8 cellular contexts compared by ENCODE assay signal in the genomic region with DNA sequence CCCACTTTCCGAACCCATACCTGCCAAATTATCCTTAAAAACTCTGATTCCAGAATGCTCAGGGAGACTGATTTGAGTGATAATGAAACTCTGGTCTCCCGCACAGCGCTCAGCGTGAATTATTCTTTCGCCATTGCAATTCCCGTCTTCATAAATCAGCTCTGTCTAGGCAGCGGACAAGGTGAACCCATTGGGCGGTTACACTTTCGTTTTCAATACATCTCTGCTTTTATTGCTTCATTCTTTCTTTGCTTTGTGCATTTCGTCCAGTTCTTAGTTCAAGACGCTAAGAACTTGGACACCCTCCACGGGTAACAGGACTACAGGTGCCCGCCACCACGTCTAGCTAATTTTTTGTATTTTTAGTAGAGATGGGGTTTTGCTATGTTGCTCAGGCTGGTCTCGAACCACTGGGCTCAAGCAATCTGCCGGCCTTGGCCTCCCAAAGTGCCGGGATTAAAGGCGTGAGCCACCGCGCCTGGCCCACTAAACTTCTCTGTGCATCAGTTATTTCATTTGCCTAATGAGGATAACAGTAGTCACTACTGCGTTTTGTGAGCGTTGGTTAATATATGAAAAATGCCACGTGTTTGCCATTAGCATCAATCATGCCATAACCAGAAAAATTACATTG. TPM values are rescaled to one million over a fixed set of nuclear protein-coding genes. Genes with fewer than 3 reads are reported as not detected.
A peak's percentile ranks its signal among the peaks of the same experiment; 100 is the strongest.
DNase-seq lines count a peak whose midpoint lies in the region; ATAC-seq and TF ChIP-seq lines count a peak whose summit lies in the region.

No MANE protein-coding gene starts in this region.

- TF ChIP-seq POLR2A in esophagus squamous epithelium (IDR thresholded peaks at IDR 0.05) (no peak), prostate gland (IDR thresholded peaks at IDR 0.05) (no peak)

- H3K4me1 ChIP-seq in ES-I3 (ENCODE audit: insufficient read depth, low read length) (0 out of 2 replicates have a peak, but pooled peaks cover 2% of the 10 kb centered on the region), esophagus squamous epithelium (peaks cover 0 to 35% (median 7%) of the 10 kb centered on the region in 3 donors), prostate gland (replicated peaks) (no peaks in the 10 kb centered on the region)

- H3K27ac ChIP-seq in SU-DHL-6 (ENCODE audit: low read depth, low read length) (peak overlapping the region; percentile 76), esophagus squamous epithelium (peak overlapping the region; percentile 76 to 97 (median 94)), prostate gland (peak overlapping the region; percentile 85 to 88)

- H3K9me3 ChIP-seq in ES-I3 (ENCODE audit: control insufficient read depth, insufficient read depth, low read length) (no peaks in the 10 kb centered on the region), SU-DHL-6 (ENCODE audit: insufficient read depth, low read length) (no peaks in the 10 kb centered on the region), esophagus squamous epithelium (no peaks in the 10 kb centered on the region), prostate gland (no peaks in the 10 kb centered on the region)

- H3K36me3 ChIP-seq in ES-I3 (ENCODE audit: insufficient read depth, low read length) = 0 out of 2 replicates have a peak, but pooled peaks cover 4% of the 10 kb centered on the region
- peaks cover 11% of the 10 kb centered on the region; the same call in 1 of the 2 replicates for H3K36me3 ChIP-seq in SU-DHL-6 (ENCODE audit: low read length)
- no peaks in the 10 kb centered on the region for H3K36me3 ChIP-seq in esophagus squamous epithelium
- H3K36me3 ChIP-seq in prostate gland = no peaks in the 10 kb centered on the region

- no peaks in the 10 kb centered on the region for H3K27me3 ChIP-seq in SU-DHL-6 (ENCODE audit: low read length)
- H3K27me3 ChIP-seq in esophagus squamous epithelium = no peaks in the 10 kb centered on the region
- H3K27me3 ChIP-seq in prostate gland (replicated peaks; ENCODE audit: insufficient read depth) = no peaks in the 10 kb centered on the region

- DNase-seq in esophagus squamous epithelium (lab: John Stamatoyannopoulos, UW) (no peak), prostate gland (ENCODE audit: low spot score) (no peak), GM03348 (ENCODE audit: low spot score) (no peak), ACHN (no peak), NCI-H1092 treated with DMSO at 0.1 percent for 48 hours (lab: John Stamatoyannopoulos, UW) (no peak)

- TF ChIP-seq CTCF in SU-DHL-6 (IDR thresholded peaks at IDR 0.05; ENCODE audit: insufficient read depth, low read length, poor library complexity, severe bottlenecking) = no peak
- TF ChIP-seq CTCF in esophagus squamous epithelium (IDR thresholded peaks at IDR 0.05) = no peak
- no peak for TF ChIP-seq CTCF in prostate gland (IDR thresholded peaks at IDR 0.05)

- H3K79me2 ChIP-seq in SU-DHL-6 (ENCODE audit: insufficient read depth, low read length) = peaks cover 41% of the 10 kb centered on the region

- intact Hi-C loops in esophagus squamous epithelium (cut with DNase I) = no loop called here
- intact Hi-C loops in prostate gland (cut with DNase I) = loop anchor here (10.0 kb wide), 1 partner anchor 198 kb away; no protein-coding TSS in a partner anchor

- in situ Hi-C loops in ACHN (cut with HindIII; ENCODE audit: low pct_ligation_motif_present, low pct_unique_long_range_greater_than_20kb, low sequenced_read_pairs) = no loop called here

- ATAC-seq in GM18867 (IDR thresholded peaks at IDR 0.05; ENCODE audit: unreplicated experiment) = no peak

- H4K20me1 ChIP-seq in SU-DHL-6 (ENCODE audit: low read depth, low read length) = peaks cover 27% of the 10 kb centered on the region

- H3K4me2 ChIP-seq in SU-DHL-6 (ENCODE audit: low read depth, low read length, poor library complexity, severe bottlenecking) = peak overlapping the region; percentile 94

- WGBS in esophagus squamous epithelium, 2 donors = 75 to 85% methylated on average over 16 to 17 of the region's 23 CpGs
- 86% methylated on average over 23 of the region's 23 CpGs for WGBS in prostate gland

- H3K4me3 ChIP-seq in SU-DHL-6 (ENCODE audit: insufficient read depth, low read length, poor library complexity, severe bottlenecking) (peak overlapping the region; percentile 62), esophagus squamous epithelium (peak overlapping the region; percentile 32 to 79 (median 76)), prostate gland (peak overlapping the region in 1 of 2 donors; percentile 57)

- no peaks in the 10 kb centered on the region for H3F3A ChIP-seq in SU-DHL-6 (ENCODE audit: insufficient read depth)

- H3K9ac ChIP-seq in ES-I3 (ENCODE audit: low read depth, low read length) (peak overlapping the region; percentile 49; the same call in 1 of the 2 replicates), SU-DHL-6 (ENCODE audit: low read length) (peak overlapping the region; percentile 62)

- H2AFZ ChIP-seq in SU-DHL-6 (ENCODE audit: low read depth, low read length, severe bottlenecking) = peak overlapping the region; percentile 64

- H3K9me2 ChIP-seq in SU-DHL-6 (replicated peaks; ENCODE audit: insufficient read depth, low read length) = no peaks in the 10 kb centered on the region

RNA-seq across cellular contexts. Expression of a gene that starts 0.9 kb away (rescaled TPM):
- total RNA-seq in esophagus squamous epithelium (100 to 1,000 TPM; 179 to 377 (median 336) TPM), prostate gland (100 to 1,000 TPM; 120 to 146 TPM)

RNA-seq across cellular contexts. Expression of a gene that starts 36.3 kb away (rescaled TPM):
- 10 to 100 TPM in 3 of 4 donors, 1 to 10 TPM in 1; 6.6 to 25.2 (median 16.5) TPM for total RNA-seq in esophagus squamous epithelium
- 10 to 100 TPM; 27.0 to 37.4 TPM for total RNA-seq in prostate gland
